8 cellular contexts compared by ENCODE assay signal in the genomic region with DNA sequence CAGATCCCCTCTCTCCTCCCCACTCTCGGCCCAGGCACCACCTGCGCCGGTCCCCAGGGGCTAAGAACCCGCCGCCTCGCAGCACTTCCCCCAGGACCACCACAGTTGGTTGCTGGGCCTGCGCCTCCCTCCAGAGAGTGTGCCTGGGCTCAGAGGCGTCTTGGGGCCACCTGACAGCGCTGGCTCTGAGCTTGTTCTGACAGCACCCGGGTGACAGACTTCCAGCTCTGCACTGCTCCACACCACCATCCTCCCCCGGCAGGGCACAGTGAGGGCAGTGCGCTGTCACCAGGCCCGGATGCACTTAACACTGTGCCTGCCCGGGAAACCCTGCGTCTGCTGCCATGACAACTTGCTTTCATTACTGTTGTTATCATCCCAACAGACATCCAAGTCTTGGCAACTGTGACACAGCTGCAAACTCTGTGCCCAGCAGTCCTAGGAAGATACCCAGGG. TPM values are rescaled to one million over a fixed set of nuclear protein-coding genes. Genes with fewer than 3 reads are reported as not detected.
DNase-seq lines count a peak whose midpoint lies in the region; ATAC-seq and TF ChIP-seq lines count a peak whose summit lies in the region.

No MANE protein-coding gene starts in this region.

- peak overlapping the region; percentile 96 for H3K27ac Mint-ChIP-seq in activated T-helper 2 cell treated with anti-CD3 and anti-CD28 coated beads, Interferon-gamma antibody, Interleukin-2, Interleukin-4, amounts not matched to agents 10 μg/mL and 5 μg/mL and 100 μg/mL, durations not matched to agents 14 hours and 24 hours and 36 hours

- no peaks in the 10 kb centered on the region for H3K27me3 ChIP-seq in WERI-Rb-1 (ENCODE audit: insufficient read depth, low read depth, severe bottlenecking)

- H3K27ac ChIP-seq in WERI-Rb-1 = no peak overlapping the region

- peaks cover 35% of the 10 kb centered on the region for H3K4me1 Mint-ChIP-seq in activated T-helper 2 cell treated with anti-CD3 and anti-CD28 coated beads, Interferon-gamma antibody, Interleukin-2, Interleukin-4, amounts not matched to agents 10 μg/mL and 5 μg/mL and 100 μg/mL, durations not matched to agents 14 hours and 24 hours and 36 hours (ENCODE audit: low read depth)

- TF ChIP-seq CTCF in WERI-Rb-1 (IDR thresholded peaks at IDR 0.05; ENCODE audit: low read depth, low read length) = no peak

- H3K4me3 Mint-ChIP-seq in activated T-helper 2 cell treated with anti-CD3 and anti-CD28 coated beads, Interferon-gamma antibody, Interleukin-2, Interleukin-4, amounts not matched to agents 10 μg/mL and 5 μg/mL and 100 μg/mL, durations not matched to agents 14 hours and 24 hours and 36 hours (ENCODE audit: low read depth) = peak overlapping the region; percentile 45

- H3K36me3 ChIP-seq in WERI-Rb-1 = no peaks in the 10 kb centered on the region; the same call in 1 of the 2 replicates

- H3K9me3 ChIP-seq in WERI-Rb-1 (ENCODE audit: severe bottlenecking) = no peaks in the 10 kb centered on the region

- intact Hi-C loops in activated T-helper 2 cell treated with anti-CD3 and anti-CD28 coated beads, Interferon-gamma antibody, Interleukin-2, Interleukin-4, amounts not matched to agents 10 μg/mL and 5 μg/mL and 100 μg/mL, durations not matched to agents 14 hours and 24 hours and 36 hours (cut with micrococcal nuclease) = loop anchor here (10.0 kb wide), 1 partner anchor 229 kb away; a partner anchor contains a TSS
- intact Hi-C loops in left ventricle myocardium superior (cut with micrococcal nuclease) = no loop called here

- peaks cover 15% of the 10 kb centered on the region for H3K36me3 Mint-ChIP-seq in activated T-helper 2 cell treated with anti-CD3 and anti-CD28 coated beads, Interferon-gamma antibody, Interleukin-2, Interleukin-4, amounts not matched to agents 10 μg/mL and 5 μg/mL and 100 μg/mL, durations not matched to agents 14 hours and 24 hours and 36 hours (ENCODE audit: low read depth)

- no peaks in the 10 kb centered on the region for H3K27me3 Mint-ChIP-seq in activated T-helper 2 cell treated with anti-CD3 and anti-CD28 coated beads, Interferon-gamma antibody, Interleukin-2, Interleukin-4, amounts not matched to agents 10 μg/mL and 5 μg/mL and 100 μg/mL, durations not matched to agents 14 hours and 24 hours and 36 hours (ENCODE audit: low read depth)

- DNase-seq in NCI-H345 (lab: John Stamatoyannopoulos, UW) (peak; percentile 36), NCI-H345 treated with DMSO at 0.1 percent for 48 hours (lab: John Stamatoyannopoulos, UW; ENCODE audit: unreplicated experiment) (no peak), NCI-H2196 treated with DMSO at 0.1 percent for 48 hours (lab: John Stamatoyannopoulos, UW; ENCODE audit: unreplicated experiment) (peak; percentile 20), left ventricle myocardium superior (peak; percentile 88), WERI-Rb-1 (no peak)
- peak; percentile 73 for DNase-seq in activated T-helper 2 cell treated with anti-CD3 and anti-CD28 coated beads, Interferon-gamma antibody, Interleukin-2, Interleukin-4, amounts not matched to agents 10 μg/mL and 5 μg/mL and 100 μg/mL, durations not matched to agents 14 hours and 24 hours and 36 hours (ENCODE audit: low spot score)
- peak; percentile 45 for DNase-seq in stimulated activated CD4-positive, alpha-beta T cell treated with anti-CD3 and anti-CD28 coated beads, Interleukin-4, amount 100 ng/mL, for 1 hour

- H3K4me3 ChIP-seq in WERI-Rb-1 (ENCODE audit: low read depth, low read length) = no peak overlapping the region

- H3K9me3 Mint-ChIP-seq in activated T-helper 2 cell treated with anti-CD3 and anti-CD28 coated beads, Interferon-gamma antibody, Interleukin-2, Interleukin-4, amounts not matched to agents 10 μg/mL and 5 μg/mL and 100 μg/mL, durations not matched to agents 14 hours and 24 hours and 36 hours = no peaks in the 10 kb centered on the region

- ATAC-seq in left ventricle myocardium superior (peak; percentile 98), GM21619 (IDR thresholded peaks at IDR 0.05; ENCODE audit: unreplicated experiment) (no peak)

RNA-seq across cellular contexts. Expression of a gene that starts 6.6 kb away (rescaled TPM):
- 44.0 TPM in 2 replicates for total RNA-seq in activated T-helper 2 cell treated with anti-CD3 and anti-CD28 coated beads, Interferon-gamma antibody, Interleukin-2, Interleukin-4, amounts not matched to agents 10 μg/mL and 5 μg/mL and 100 μg/mL, durations not matched to agents 14 hours and 24 hours and 36 hours
- total RNA-seq in left ventricle myocardium superior = 20.3 TPM

RNA-seq across cellular contexts. Expression of a gene that starts 20.4 kb away (rescaled TPM):
- total RNA-seq in activated T-helper 2 cell treated with anti-CD3 and anti-CD28 coated beads, Interferon-gamma antibody, Interleukin-2, Interleukin-4, amounts not matched to agents 10 μg/mL and 5 μg/mL and 100 μg/mL, durations not matched to agents 14 hours and 24 hours and 36 hours = 35.2 and 36.8 TPM in 2 replicates
- total RNA-seq in left ventricle myocardium superior = 76.2 TPM

RNA-seq across cellular contexts. Expression of a gene that starts 45.8 kb away (rescaled TPM):
- 38.4 and 38.6 TPM in 2 replicates for total RNA-seq in activated T-helper 2 cell treated with anti-CD3 and anti-CD28 coated beads, Interferon-gamma antibody, Interleukin-2, Interleukin-4, amounts not matched to agents 10 μg/mL and 5 μg/mL and 100 μg/mL, durations not matched to agents 14 hours and 24 hours and 36 hours
- total RNA-seq in left ventricle myocardium superior = 51.6 TPM

Comparison
In these comparisons a context has a peak if more than half of its experiments do, and no peak if none do; other contexts are left out.
1. DNase-seq: peak in NCI-H345 (single experiment), NCI-H2196 treated with DMSO at 0.1 percent for 48 hours (single experiment), activated T-helper 2 cell treated with anti-CD3 and anti-CD28 coated beads, Interferon-gamma antibody, Interleukin-2, Interleukin-4, amounts not matched to agents 10 μg/mL and 5 μg/mL and 100 μg/mL, durations not matched to agents 14 hours and 24 hours and 36 hours (single experiment), left ventricle myocardium superior (single experiment) and stimulated activated CD4-positive, alpha-beta T cell treated with anti-CD3 and anti-CD28 coated beads, Interleukin-4, amount 100 ng/mL, for 1 hour (single experiment); none in NCI-H345 treated with DMSO at 0.1 percent for 48 hours (single experiment) and WERI-Rb-1 (single experiment).